15 cellular contexts compared by ENCODE assay signal in genomic region chr1:229372251-229372650, GRCh38. TPM values are rescaled to one million over a fixed set of nuclear protein-coding genes. Genes with fewer than 3 reads are reported as not detected.
DNase-seq lines count a peak whose midpoint lies in the region; ATAC-seq and TF ChIP-seq lines count a peak whose summit lies in the region.
"Had no signal": no experiment of that assay in that cellular context is flagged by ENCODE, and none has a peak within 500 bp of the region (broad histone marks: within the 10 kb centered on the region; RNA-seq: fewer than 3 reads in every experiment).

No MANE protein-coding gene starts in this region.

- no peaks in the 10 kb centered on the region for H3K9me3 ChIP-seq in BLaER1
- H3K9me3 ChIP-seq in RWPE2 (ENCODE audit: severe bottlenecking): no peaks in the 10 kb centered on the region
- no peaks in the 10 kb centered on the region for H3K9me3 ChIP-seq in smooth muscle cell (replicated peaks; ENCODE audit: low read depth)
- H3K9me3 ChIP-seq: Caco-2 had no signal

- H2AFZ ChIP-seq in smooth muscle cell (ENCODE audit: low read depth): no peak overlapping the region
- H2AFZ ChIP-seq: GM23338 had no signal

- no peaks in the 10 kb centered on the region for H3K4me1 Mint-ChIP-seq in progenitor cell of endocrine pancreas (ENCODE audit: low read depth)
- H3K4me1 Mint-ChIP-seq: GM23338 had no signal

- no peak for TF ChIP-seq CTCF in RWPE2 (IDR thresholded peaks at IDR 0.05; ENCODE audit: poor library complexity, severe bottlenecking)
- TF ChIP-seq CTCF in epithelial cell of esophagus (IDR thresholded peaks at IDR 0.05; ENCODE audit: insufficient read depth, low read depth, low read length, missing control alignments): no peak
- TF ChIP-seq CTCF in smooth muscle cell (IDR thresholded peaks at IDR 0.05; ENCODE audit: borderline replicate concordance, insufficient read depth, poor library complexity, severe bottlenecking): no peak
- TF ChIP-seq CTCF in progenitor cell of endocrine pancreas (IDR thresholded peaks at IDR 0.05; ENCODE audit: unreplicated experiment): no peak

- H3K27ac Mint-ChIP-seq in progenitor cell of endocrine pancreas: no peak overlapping the region
- H3K27ac Mint-ChIP-seq: B cell; CD4-positive, alpha-beta T cell; GM23338 had no signal

- H3K9me3 Mint-ChIP-seq in progenitor cell of endocrine pancreas (ENCODE audit: low read depth): no peaks in the 10 kb centered on the region
- H3K9me3 Mint-ChIP-seq: CD4-positive, alpha-beta T cell; GM23338 had no signal

- H4K20me1 ChIP-seq in BLaER1 (no peaks in the 10 kb centered on the region), smooth muscle cell (ENCODE audit: low read depth) (no peaks in the 10 kb centered on the region)

- no peak for DNase-seq in RWPE2 (ENCODE audit: low spot score)
- DNase-seq in epithelial cell of esophagus (ENCODE audit: low read depth): peak; percentile 76
- DNase-seq in smooth muscle cell (lab: John Stamatoyannopoulos, UW; ENCODE audit: unreplicated experiment): no peak
- no peak for DNase-seq in progenitor cell of endocrine pancreas (ENCODE audit: low spot score, unreplicated experiment)
- DNase-seq in AG20443 (ENCODE audit: low spot score): no peak
- DNase-seq: 8988T; Caco-2; CD4-positive, alpha-beta T cell; HCEC 1CT had no signal

- peaks cover 6% of the 10 kb centered on the region for H3K27me3 Mint-ChIP-seq in progenitor cell of endocrine pancreas

- peak overlapping the region; percentile 90 for H3K4me2 ChIP-seq in BLaER1
- no peak overlapping the region for H3K4me2 ChIP-seq in smooth muscle cell
- H3K4me2 ChIP-seq: GM23338 had no signal

- H3K27me3 ChIP-seq in BLaER1: no peaks in the 10 kb centered on the region
- no peaks in the 10 kb centered on the region for H3K27me3 ChIP-seq in RWPE2 (ENCODE audit: insufficient read depth, poor library complexity, severe bottlenecking)
- no peaks in the 10 kb centered on the region for H3K27me3 ChIP-seq in smooth muscle cell (ENCODE audit: low read depth)

- H3K9ac ChIP-seq in BLaER1 (no peak overlapping the region), smooth muscle cell (ENCODE audit: low read depth) (no peak overlapping the region)

- H3K36me3 ChIP-seq in BLaER1 (no peaks in the 10 kb centered on the region), RWPE2 (ENCODE audit: low read depth) (no peaks in the 10 kb centered on the region), smooth muscle cell (ENCODE audit: low read depth) (no peaks in the 10 kb centered on the region)

- no peaks in the 10 kb centered on the region for H3F3A ChIP-seq in smooth muscle cell (ENCODE audit: low read depth)

- H3K27ac ChIP-seq in BLaER1 (no peak overlapping the region), RWPE2 (ENCODE audit: poor library complexity, severe bottlenecking) (peak overlapping the region; percentile 55), smooth muscle cell (ENCODE audit: low read depth) (peak overlapping the region; percentile 35)
- H3K27ac ChIP-seq: C4-2B, HL-60 had no signal

- ATAC-seq in RWPE2 (ENCODE audit: low read depth) (no peak), GM18520 (IDR thresholded peaks at IDR 0.05; ENCODE audit: unreplicated experiment) (no peak)
- ATAC-seq: GM23338 had no signal

- H3K36me3 Mint-ChIP-seq in progenitor cell of endocrine pancreas (ENCODE audit: insufficient read depth): no peaks in the 10 kb centered on the region

- H3K4me3 Mint-ChIP-seq in progenitor cell of endocrine pancreas (ENCODE audit: low read depth): no peak overlapping the region
- H3K4me3 Mint-ChIP-seq: B cell; CD4-positive, alpha-beta T cell; GM23338 had no signal

- H3K4me3 ChIP-seq in BLaER1: no peak overlapping the region
- no peak overlapping the region for H3K4me3 ChIP-seq in RWPE2 (ENCODE audit: severe bottlenecking)
- H3K4me3 ChIP-seq in epithelial cell of esophagus (ENCODE audit: low read length): no peak overlapping the region
- H3K4me3 ChIP-seq in smooth muscle cell: no peak overlapping the region
- H3K4me3 ChIP-seq: GM23338 had no signal

- peaks cover 60% of the 10 kb centered on the region for H3K4me1 ChIP-seq in BLaER1
- H3K4me1 ChIP-seq in RWPE2 (ENCODE audit: insufficient read depth, poor library complexity, severe bottlenecking): peaks cover 7% of the 10 kb centered on the region
- no peaks in the 10 kb centered on the region for H3K4me1 ChIP-seq in smooth muscle cell (ENCODE audit: low read depth)
- H3K4me1 ChIP-seq: Caco-2 had no signal

- no peaks in the 10 kb centered on the region for H3K79me2 ChIP-seq in smooth muscle cell (ENCODE audit: low read depth)

RNA-seq across cellular contexts. Expression of gene CCSAP, which starts 29.4 kb away (rescaled TPM):
- total RNA-seq in smooth muscle cell (12.0 and 13.3 TPM in 2 replicates), progenitor cell of endocrine pancreas (10.5 and 10.9 TPM in 2 replicates)
- polyA plus RNA-seq in smooth muscle cell: 2.5 and 5.2 TPM in 2 replicates
